ENCODE assay signal across 17 cellular contexts in the genomic region with DNA sequence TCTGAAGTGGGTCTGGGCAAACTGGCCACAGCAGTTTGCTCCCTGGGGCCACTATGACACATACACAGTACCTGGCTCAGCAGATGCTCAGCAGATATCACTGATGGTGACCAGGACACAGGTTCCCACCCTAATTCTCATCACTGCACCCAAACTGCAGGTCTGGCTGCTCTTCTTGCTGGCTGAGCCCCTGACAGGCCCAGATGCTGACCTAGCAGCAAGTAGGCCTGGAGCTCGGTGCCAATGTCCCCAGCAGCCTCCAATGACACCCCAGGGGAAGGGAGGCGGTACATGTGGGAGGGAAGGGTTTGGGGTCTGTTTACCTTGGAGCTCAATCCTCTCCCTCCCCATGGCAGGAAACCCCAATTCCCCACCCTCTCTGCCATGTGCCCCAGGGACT. TPM values are rescaled to one million over a fixed set of nuclear protein-coding genes. Genes with fewer than 3 reads are reported as not detected.
"Had no signal": no experiment of that assay in that cellular context is flagged by ENCODE, and none has a peak within 500 bp of the region (broad histone marks: within the 10 kb centered on the region; RNA-seq: fewer than 3 reads in every experiment).

No MANE protein-coding gene starts in this region.

- H3K27ac ChIP-seq: body of pancreas, epithelial cell of prostate, gastroesophageal sphincter, pancreas, testis had no signal

- H3K9me3 ChIP-seq: body of pancreas, gastroesophageal sphincter, pancreas, testis had no signal

- DNase-seq: activated CD4-positive, alpha-beta T cell treated with anti-CD3 and anti-CD28 coated beads, Interleukin-2, amount 50 U/mL, for 48 hours; body of pancreas; effector memory CD8-positive, alpha-beta T cell; kidney; left ventricle myocardium superior; mesenchymal stem cell; pancreas; stimulated activated CD4-positive, alpha-beta T cell treated with anti-CD3 and anti-CD28 coated beads, Interleukin-15, amount 100 ng/mL, for 24 hours; stimulated activated CD4-positive, alpha-beta T cell treated with anti-CD3 and anti-CD28 coated beads, Interleukin-4, amount 100 ng/mL, for 24 hours; stimulated activated naive CD8-positive, alpha-beta T cell treated with anti-CD3 and anti-CD28 coated beads, Interleukin-15, amount 100 ng/mL, for 72 hours; testis had no signal

- H3K4me3 ChIP-seq: body of pancreas, gastroesophageal sphincter, pancreas, testis had no signal

- H3K27me3 ChIP-seq: body of pancreas, gastroesophageal sphincter, pancreas, testis had no signal

RNA-seq across cellular contexts. Expression of a gene that starts 25.9 kb away (rescaled TPM):
- total RNA-seq: body of pancreas; gastroesophageal sphincter; kidney; left ventricle myocardium superior; natural killer cell treated with Interleukin-12 subunit alpha and Interleukin-12 subunit beta and Interleukin-15 and Interleukin-18, amount 100 ng/mL, for 72 hours; pancreas; renal cortical epithelial cell; T-helper 2 cell treated with Interferon-gamma antibody and Interleukin-4, amounts not matched to agents 100 ng/mL and 5 ng/mL, for 36 hours; ureter had no signal

RNA-seq across cellular contexts. Expression of a gene that starts 32.2 kb away (rescaled TPM):
- total RNA-seq: body of pancreas, left ventricle myocardium superior, ureter had no signal
